Comparison of ENCODE assay signal across 9 cellular contexts in the genomic region with DNA sequence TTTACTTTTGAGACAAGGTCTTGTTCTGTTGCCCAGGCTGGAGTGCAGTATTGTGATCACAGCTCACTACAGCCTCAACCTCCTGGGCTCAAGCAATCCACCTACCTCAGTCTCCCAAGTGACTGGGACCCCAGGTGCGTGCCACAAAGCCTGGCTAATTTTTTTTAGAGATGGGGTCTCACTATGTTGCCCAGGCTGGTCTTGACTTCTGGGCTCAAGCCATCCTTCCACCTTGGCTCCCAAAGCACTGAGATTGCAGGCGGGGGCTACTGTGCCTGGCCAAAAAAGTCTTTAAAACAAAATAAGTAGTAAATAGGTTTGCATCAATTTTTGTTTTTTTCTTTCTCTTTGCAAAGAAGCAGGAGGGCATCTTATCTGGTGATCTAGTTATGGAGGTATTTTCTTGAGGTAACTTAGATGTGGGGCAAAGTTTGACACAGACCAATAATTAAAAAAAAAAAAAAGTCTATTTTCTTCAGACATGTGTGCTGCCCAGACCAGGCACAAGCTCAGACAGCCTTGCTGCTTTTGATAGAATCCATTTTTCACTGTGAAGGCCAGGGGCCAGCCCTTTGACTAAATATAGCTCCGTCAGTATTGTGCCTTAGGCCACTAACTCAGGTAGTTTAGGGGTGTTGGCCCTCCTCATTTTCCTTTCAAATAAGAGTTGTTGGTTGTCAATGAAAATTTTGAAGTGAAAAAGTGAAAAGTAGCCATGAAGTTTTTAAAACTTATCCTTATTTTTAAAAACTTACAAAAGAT. TPM values are rescaled to one million over a fixed set of nuclear protein-coding genes. Genes with fewer than 3 reads are reported as not detected.
DNase-seq lines count a peak whose midpoint lies in the region; ATAC-seq, FAIRE-seq and TF ChIP-seq lines count a peak whose summit lies in the region.
"Had no signal": no experiment of that assay in that cellular context is flagged by ENCODE, and none has a peak within 500 bp of the region (broad histone marks: within the 10 kb centered on the region; RNA-seq: fewer than 3 reads in every experiment).

No MANE protein-coding gene starts in this region.

- TF ChIP-seq CTCF in GM12878 (IDR thresholded peaks at IDR 0.05 in 2 of 3, conservative IDR thresholded peaks at IDR 0.05 in 1 of 3; ENCODE audit: control insufficient read depth in 2 of 3, extremely low read depth in 1 of 3, insufficient read depth in 1 of 3, low read depth in 3 of 3, low read length in 3 of 3) (no peak), lung (IDR thresholded peaks at IDR 0.05; ENCODE audit: control extremely low read depth, extremely low read depth) (no peak), tibial artery (IDR thresholded peaks at IDR 0.05) (no peak)

- CTCF ChIA-PET in GM12878 (lab: Yijun Ruan, JAX), result interaction anchor here (0.6 to 2.0 kb wide), 5 partner anchors 10 to 220 kb away, joined by 3 to 6 read pairs (median 4); no protein-coding TSS in a partner anchor

- peaks cover 49% of the 10 kb centered on the region for H3K36me3 Mint-ChIP-seq in activated CD4-positive, alpha-beta T cell treated with anti-CD3 and anti-CD28 coated beads, Interleukin-2, amount 10 ng/mL, durations not matched to agents 24 days and 14 days (ENCODE audit: low read depth)

- WGBS in GM12878 (ENCODE audit: insufficient coverage, insufficient replicate concordance, low lambda C conversion rate, missing lambda C conversion rate), result 43% methylated on average over 3 of the region's 3 CpGs
- 74 to 86% methylated on average over 3 of the region's 3 CpGs for WGBS in lung, 2 donors

- H2AFZ ChIP-seq in GM12878 (ENCODE audit: control insufficient read depth, low read depth, low read length), result no peak overlapping the region

- RAD21 ChIA-PET in GM12878 (lab: Charles Lee; ENCODE audit: unreplicated experiment), result interaction anchor here (0.8 to 16.7 kb wide), 8 partner anchors 7 to 71 kb away, joined by 3 to 152 read pairs (median 4); partner anchors contain the start of gene TMF1

- no peak for TF ChIP-seq POLR2A in GM12878 (IDR thresholded peaks at IDR 0.05; ENCODE audit: low read depth, low read length)

- no TSS peak for BruUV-seq in GM12878 (replicated peaks; lab: Mats Ljungman, UMichigan)

- H3K9me3 ChIP-seq in GM12878 (replicated peaks; ENCODE audit: control insufficient read depth, insufficient read depth, low read length), result no peaks in the 10 kb centered on the region
- no peaks in the 10 kb centered on the region for H3K9me3 ChIP-seq in lung (ENCODE audit: control insufficient read depth in 2 of 2, insufficient read depth in 1 of 2, low read length in 1 of 2)
- no peaks in the 10 kb centered on the region for H3K9me3 ChIP-seq in tibial artery

- no peak for FAIRE-seq in GM12878 (lab: Jason Lieb, UNC)

- no peaks in the 10 kb centered on the region for H4K20me1 ChIP-seq in GM12878 (ENCODE audit: control insufficient read depth, insufficient read depth)

- SMC1A ChIA-PET in GM12878 (lab: Charles Lee; ENCODE audit: uncharacterized antibody, unreplicated experiment), result interaction anchor here (0.7 to 19.6 kb wide), 10 partner anchors 9 to 65 kb away, joined by 3 to 234 read pairs (median 6); partner anchors contain the start of gene TMF1

- no peak for DNase-seq in activated CD4-positive, alpha-beta T cell treated with anti-CD3 and anti-CD28 coated beads, Interleukin-2, amount 10 ng/mL, durations not matched to agents 24 days and 14 days
- DNase-seq in activated CD4-positive, alpha-beta T cell treated with anti-CD3 and anti-CD28 coated beads for 4 hours, result no peak
- no peak for DNase-seq in GM12878 (ENCODE audit: low read depth, low spot score)
- DNase-seq in lung (ENCODE audit: low spot score), result no peak
- DNase-seq in tibial artery, result no peak
- DNase-seq: SIG-M5 had no signal

- H3K4me3 ChIP-seq in GM12878 (peak overlapping the region; percentile 98), lung (no peak overlapping the region), tibial artery (peak overlapping the region; percentile 95 to 97)

- H3K4me1 Mint-ChIP-seq in activated CD4-positive, alpha-beta T cell treated with anti-CD3 and anti-CD28 coated beads, Interleukin-2, amount 10 ng/mL, durations not matched to agents 24 days and 14 days, result peaks cover 56% of the 10 kb centered on the region

- H3K27me3 ChIP-seq in GM12878 (replicated peaks in 1 of 2; ENCODE audit: control insufficient read depth in 2 of 2, insufficient read depth in 2 of 2, low read length in 1 of 2) (no peaks in the 10 kb centered on the region), lung (ENCODE audit: control insufficient read depth, insufficient read depth) (no peaks in the 10 kb centered on the region), tibial artery (no peaks in the 10 kb centered on the region)

- H3K4me3 Mint-ChIP-seq in activated CD4-positive, alpha-beta T cell treated with anti-CD3 and anti-CD28 coated beads, Interleukin-2, amount 10 ng/mL, durations not matched to agents 24 days and 14 days, result peak overlapping the region; percentile 96

- TF ChIP-seq EP300 in GM12878 (IDR thresholded peaks at IDR 0.05; ENCODE audit: borderline replicate concordance in 1 of 2, control insufficient read depth in 1 of 2, low read depth in 2 of 2, low read length in 2 of 2), result no peak

- H3K9me3 Mint-ChIP-seq in activated CD4-positive, alpha-beta T cell treated with anti-CD3 and anti-CD28 coated beads, Interleukin-2, amount 10 ng/mL, durations not matched to agents 24 days and 14 days, result no peaks in the 10 kb centered on the region

- H3K27ac ChIP-seq in GM12878 (ENCODE audit: control insufficient read depth, insufficient read depth) (peak overlapping the region; percentile 75), lung (ENCODE audit: low read depth in 1 of 2, low read length in 1 of 2) (peak overlapping the region; percentile 99 to 100), tibial artery (peak overlapping the region; percentile 93 to 96)

- POLR2A ChIA-PET in GM12878 (lab: Charles Lee), result interaction anchor here (0.6 to 4.1 kb wide), 5 partner anchors 9 to 59 kb away, joined by 3 to 30 read pairs (median 3); partner anchors contain the start of gene TMF1

- H3K79me2 ChIP-seq in GM12878 (ENCODE audit: control insufficient read depth, insufficient read depth, low read length), result peaks cover 77% of the 10 kb centered on the region

- intact Hi-C loops in activated CD4-positive, alpha-beta T cell treated with anti-CD3 and anti-CD28 coated beads, Interleukin-2, amount 10 ng/mL, durations not matched to agents 24 days and 14 days (cut with micrococcal nuclease), result no loop called here
- intact Hi-C loops in GM12878 (cut with micrococcal nuclease; ENCODE audit: unreplicated experiment) (loop anchor here (5.0 to 10.0 kb wide), 2 partner anchors 75 to 1432 kb away; partner anchors contain the start of genes EOGT and SUCLG2), tibial artery (cut with DNase I; ENCODE audit: low total_unique reads) (loop anchor here (5.0 to 10.0 kb wide), 2 partner anchors 35 to 72 kb away; partner anchors contain the start of genes EOGT and TMF1)

- no peaks in the 10 kb centered on the region for H3K27me3 Mint-ChIP-seq in activated CD4-positive, alpha-beta T cell treated with anti-CD3 and anti-CD28 coated beads, Interleukin-2, amount 10 ng/mL, durations not matched to agents 24 days and 14 days

- peaks cover 0 to 6% of the 10 kb centered on the region in 2 experiments; a peak in 1 of 4 replicates for H3K36me3 ChIP-seq in GM12878 (ENCODE audit: control insufficient read depth in 2 of 2, insufficient read depth in 2 of 2, low read length in 1 of 2)
- peaks cover 0 to 2% of the 10 kb centered on the region in 2 donors for H3K36me3 ChIP-seq in lung (ENCODE audit: control insufficient read depth in 2 of 2, insufficient read depth in 2 of 2, low read length in 2 of 2)
- no peaks in the 10 kb centered on the region for H3K36me3 ChIP-seq in tibial artery

- peak overlapping the region; percentile 78 for H3K27ac Mint-ChIP-seq in activated CD4-positive, alpha-beta T cell treated with anti-CD3 and anti-CD28 coated beads, Interleukin-2, amount 10 ng/mL, durations not matched to agents 24 days and 14 days

- peak overlapping the region; percentile 90 for H3K9ac ChIP-seq in GM12878 (ENCODE audit: control insufficient read depth, insufficient read depth, low read length)

- no peak for ATAC-seq in GM12878
- no peak for ATAC-seq in lung (ENCODE audit: insufficient read depth, low FRiP score)
- ATAC-seq in GM18511 (IDR thresholded peaks at IDR 0.05; ENCODE audit: unreplicated experiment), result no peak
- ATAC-seq in GM21360 (IDR thresholded peaks at IDR 0.05; ENCODE audit: unreplicated experiment), result no peak
- ATAC-seq in GM21447 (IDR thresholded peaks at IDR 0.05; ENCODE audit: unreplicated experiment), result no peak

- in situ Hi-C loops in GM12878 (cut with MboI), result no loop called here

- peaks cover 34% of the 10 kb centered on the region for H3K4me1 ChIP-seq in GM12878 (ENCODE audit: control insufficient read depth, insufficient read depth, low read length)
- peaks cover 18 to 27% of the 10 kb centered on the region in 2 donors for H3K4me1 ChIP-seq in lung (ENCODE audit: control insufficient read depth in 2 of 2, insufficient read depth in 2 of 2, low read length in 2 of 2)
- H3K4me1 ChIP-seq in tibial artery, result peaks cover 0 to 80% (median 70%) of the 10 kb centered on the region in 4 donors

- TF ChIP-seq RAD21 in GM12878 (IDR thresholded peaks at IDR 0.05; ENCODE audit: insufficient read depth, low read depth, low read length), result no peak

- peak overlapping the region; percentile 99 for H3K4me2 ChIP-seq in GM12878 (ENCODE audit: control insufficient read depth, insufficient read depth)

RNA-seq across cellular contexts. Expression of gene ARL6IP5, which starts 2.5 kb away (rescaled TPM):
- 118 and 122 TPM in 2 replicates for total RNA-seq in activated CD4-positive, alpha-beta T cell treated with anti-CD3 and anti-CD28 coated beads, Interleukin-2, amount 10 ng/mL, durations not matched to agents 24 days and 14 days
- total RNA-seq in GM12878 (2013; cell fraction: nucleolus; rRNA removed), result 74.1 and 86.4 TPM in 2 replicates
- total RNA-seq in GM12878 (2014; rRNA removed), result 95.9 and 109 TPM in 2 replicates
- total RNA-seq in GM12878 (2014; rRNA removed; fragmentation: Illumina TruSeq; extraction: Trizol), result 77.9 and 78.2 TPM in 2 replicates
- total RNA-seq in GM12878 (2021), result 95.7 and 98.3 TPM in 2 replicates
- polyA plus RNA-seq in GM12878 (2011; ENCODE audit: low read depth), result 42.4 TPM
- polyA plus RNA-seq in GM12878 (2011; rRNA removed), result 244 and 334 TPM in 2 replicates
- polyA plus RNA-seq in GM12878 (2011; cell fraction: cytosol; rRNA removed), result 123 and 129 TPM in 2 replicates
- polyA plus RNA-seq in GM12878 (2011; cell fraction: nucleus; rRNA removed), result 51.0 and 59.5 TPM in 2 replicates
- 62.8 and 88.5 TPM in 2 replicates for polyA plus RNA-seq in GM12878 (2012)
- 139 and 158 TPM in 2 replicates for polyA plus RNA-seq in GM12878 (2014; fragmentation: Illumina TruSeq; extraction: Trizol)
- polyA plus RNA-seq in GM12878 (2014; fragmentation: Nextera tagmentation; extraction: Ambion mirVana), result 100 to 1,000 TPM; 269 to 310 TPM
- polyA plus RNA-seq in GM12878 (2014; rRNA removed), result 84.1 and 95.2 TPM in 2 replicates
- polyA plus RNA-seq in GM12878 (2016; fragmentation: Nextera tagmentation; extraction: Ambion mirVana), result 100 to 1,000 TPM; 156 to 162 TPM
- polyA minus RNA-seq in GM12878 (2011; rRNA and poly(A)+ RNA removed), result 134 and 166 TPM in 2 replicates
- 41.7 and 42.1 TPM in 2 replicates for polyA minus RNA-seq in GM12878 (2011; cell fraction: cytosol; rRNA and poly(A)+ RNA removed)
- 21.5 and 32.9 TPM in 2 replicates for polyA minus RNA-seq in GM12878 (2011; cell fraction: nucleus; rRNA and poly(A)+ RNA removed)
- 100 to 1,000 TPM; 105 to 132 TPM for total RNA-seq in lung
- 100 to 1,000 TPM; 116 to 126 TPM for polyA plus RNA-seq in lung

RNA-seq across cellular contexts. Expression of gene UBA3, which starts 7.0 kb away (rescaled TPM):
- 95.3 and 103 TPM in 2 replicates for total RNA-seq in activated CD4-positive, alpha-beta T cell treated with anti-CD3 and anti-CD28 coated beads, Interleukin-2, amount 10 ng/mL, durations not matched to agents 24 days and 14 days
- 154 and 155 TPM in 2 replicates for total RNA-seq in GM12878 (2013; cell fraction: nucleolus; rRNA removed)
- total RNA-seq in GM12878 (2014; rRNA removed) (77.0 and 95.8 TPM in 2 replicates), GM12878 (2014; rRNA removed; fragmentation: Illumina TruSeq; extraction: Trizol) (83.8 and 92.5 TPM in 2 replicates), GM12878 (2021) (72.5 and 73.9 TPM in 2 replicates), lung (100 to 1,000 TPM in 1 of 2 donors, 10 to 100 TPM in 1; 53.4 to 107 TPM)
- polyA plus RNA-seq in GM12878 (2011; ENCODE audit: low read depth), result 16.8 TPM
- polyA plus RNA-seq in GM12878 (2011; rRNA removed) (116 and 190 TPM in 2 replicates), GM12878 (2014; fragmentation: Illumina TruSeq; extraction: Trizol) (103 and 139 TPM in 2 replicates), GM12878 (2014; fragmentation: Nextera tagmentation; extraction: Ambion mirVana) (100 to 1,000 TPM; 106 to 131 TPM), GM12878 (2014; rRNA removed) (64.8 and 72.9 TPM in 2 replicates), GM12878 (2016; fragmentation: Nextera tagmentation; extraction: Ambion mirVana) (100 to 1,000 TPM; 100 to 108 TPM), lung (10 to 100 TPM; 41.2 to 44.8 TPM)
- polyA plus RNA-seq in GM12878 (2011; cell fraction: cytosol; rRNA removed), result 38.9 and 49.0 TPM in 2 replicates
- polyA plus RNA-seq in GM12878 (2011; cell fraction: nucleus; rRNA removed), result 102 and 104 TPM in 2 replicates
- polyA plus RNA-seq in GM12878 (2012), result 32.1 and 36.7 TPM in 2 replicates
- polyA minus RNA-seq in GM12878 (2011; rRNA and poly(A)+ RNA removed), result 38.1 and 50.0 TPM in 2 replicates
- polyA minus RNA-seq in GM12878 (2011; cell fraction: cytosol; rRNA and poly(A)+ RNA removed), result 21.7 and 27.0 TPM in 2 replicates
- polyA minus RNA-seq in GM12878 (2011; cell fraction: nucleus; rRNA and poly(A)+ RNA removed), result 40.0 and 61.1 TPM in 2 replicates

RNA-seq across cellular contexts. Expression of gene TMF1, which starts 35.1 kb away (rescaled TPM):
- total RNA-seq in activated CD4-positive, alpha-beta T cell treated with anti-CD3 and anti-CD28 coated beads, Interleukin-2, amount 10 ng/mL, durations not matched to agents 24 days and 14 days, result 35.9 and 39.0 TPM in 2 replicates
- 88.0 and 127 TPM in 2 replicates for total RNA-seq in GM12878 (2013; cell fraction: nucleolus; rRNA removed)
- total RNA-seq in GM12878 (2014; rRNA removed) (15.8 and 16.5 TPM in 2 replicates), GM12878 (2014; rRNA removed; fragmentation: Illumina TruSeq; extraction: Trizol) (22.9 and 23.2 TPM in 2 replicates), GM12878 (2021) (18.5 and 19.0 TPM in 2 replicates), lung (10 to 100 TPM; 35.7 to 84.3 TPM)
- polyA plus RNA-seq in GM12878 (2011; ENCODE audit: low read depth), result 8.5 TPM
- polyA plus RNA-seq in GM12878 (2011; rRNA removed) (17.1 and 33.3 TPM in 2 replicates), GM12878 (2014; fragmentation: Illumina TruSeq; extraction: Trizol) (18.1 and 20.5 TPM in 2 replicates), GM12878 (2014; fragmentation: Nextera tagmentation; extraction: Ambion mirVana) (1 to 10 TPM; 7.1 to 7.9 TPM), GM12878 (2014; rRNA removed) (13.3 and 23.8 TPM in 2 replicates), GM12878 (2016; fragmentation: Nextera tagmentation; extraction: Ambion mirVana) (10 to 100 TPM; 23.4 to 24.5 TPM), lung (10 to 100 TPM in 1 of 2 donors, 1 to 10 TPM in 1; 9.6 to 16.6 TPM)
- 6.1 and 6.8 TPM in 2 replicates for polyA plus RNA-seq in GM12878 (2011; cell fraction: cytosol; rRNA removed)
- polyA plus RNA-seq in GM12878 (2011; cell fraction: nucleus; rRNA removed), result 10.8 and 21.1 TPM in 2 replicates
- polyA plus RNA-seq in GM12878 (2012), result 18.8 and 25.0 TPM in 2 replicates
- polyA minus RNA-seq in GM12878 (2011; rRNA and poly(A)+ RNA removed), result 22.6 and 29.0 TPM in 2 replicates
- polyA minus RNA-seq in GM12878 (2011; cell fraction: cytosol; rRNA and poly(A)+ RNA removed), result 8.6 and 10.2 TPM in 2 replicates
- polyA minus RNA-seq in GM12878 (2011; cell fraction: nucleus; rRNA and poly(A)+ RNA removed), result 16.4 and 18.5 TPM in 2 replicates

RNA-seq across cellular contexts. Expression of gene LMOD3, which starts 35.2 kb away (rescaled TPM):
- total RNA-seq in activated CD4-positive, alpha-beta T cell treated with anti-CD3 and anti-CD28 coated beads, Interleukin-2, amount 10 ng/mL, durations not matched to agents 24 days and 14 days, result not detected in 2 replicates
- not detected in 2 replicates for total RNA-seq in GM12878 (2013; cell fraction: nucleolus; rRNA removed)
- 0.06 TPM in 1 of 2 replicates, not detected in the other for total RNA-seq in GM12878 (2014; rRNA removed)
- 0.05 and 0.09 TPM in 2 replicates for total RNA-seq in GM12878 (2014; rRNA removed; fragmentation: Illumina TruSeq; extraction: Trizol)
- 0.08 TPM in 1 of 2 replicates, not detected in the other for total RNA-seq in GM12878 (2021)
- not detected for polyA plus RNA-seq in GM12878 (2011; ENCODE audit: low read depth)
- not detected in 2 replicates for polyA plus RNA-seq in GM12878 (2011; rRNA removed)
- polyA plus RNA-seq in GM12878 (2011; cell fraction: cytosol; rRNA removed), result not detected in 2 replicates
- polyA plus RNA-seq in GM12878 (2011; cell fraction: nucleus; rRNA removed), result not detected in 2 replicates
- polyA plus RNA-seq in GM12878 (2012), result 0.03 and 0.08 TPM in 2 replicates
- 0.04 TPM in 1 of 2 replicates, not detected in the other for polyA plus RNA-seq in GM12878 (2014; fragmentation: Illumina TruSeq; extraction: Trizol)
- polyA plus RNA-seq in GM12878 (2014; fragmentation: Nextera tagmentation; extraction: Ambion mirVana), result under 1 TPM; 0.11 to 0.13 TPM
- 0.04 and 0.13 TPM in 2 replicates for polyA plus RNA-seq in GM12878 (2014; rRNA removed)
- under 1 TPM; 0.09 to 0.20 TPM for polyA plus RNA-seq in GM12878 (2016; fragmentation: Nextera tagmentation; extraction: Ambion mirVana)
- not detected in 2 replicates for polyA minus RNA-seq in GM12878 (2011; rRNA and poly(A)+ RNA removed)
- polyA minus RNA-seq in GM12878 (2011; cell fraction: cytosol; rRNA and poly(A)+ RNA removed), result not detected in 2 replicates
- not detected in 2 replicates for polyA minus RNA-seq in GM12878 (2011; cell fraction: nucleus; rRNA and poly(A)+ RNA removed)
- total RNA-seq in lung, result under 1 TPM; 0.11 to 0.12 TPM
- polyA plus RNA-seq in lung, result under 1 TPM; 0.08 to 0.14 TPM
